ENCODE assay signal across 13 cellular contexts in genomic region chr11:83007477-83007876, GRCh38.
A peak's percentile ranks its signal among the peaks of the same experiment; 100 is the strongest.
DNase-seq lines count a peak whose midpoint lies in the region; FAIRE-seq and TF ChIP-seq lines count a peak whose summit lies in the region.
"Had no signal": no experiment of that assay in that cellular context is flagged by ENCODE, and none has a peak within 500 bp of the region (broad histone marks: within the 10 kb centered on the region; RNA-seq: fewer than 3 reads in every experiment).

No MANE protein-coding gene starts in this region.

- no peak for FAIRE-seq in H54 (lab: Jason Lieb, UNC)

- TF ChIP-seq CTCF in dorsolateral prefrontal cortex (IDR thresholded peaks at IDR 0.05 in 54 of 56, conservative IDR thresholded peaks at IDR 0.05 in 2 of 56; ENCODE audit: low read depth in 1 of 56, partially characterized antibody in 56 of 56) = no peak

- H3K27me3 ChIP-seq in dorsolateral prefrontal cortex = no peaks in the 10 kb centered on the region

- H3K27ac Mint-ChIP-seq in T-helper 2 cell treated with Interferon-gamma antibody and Interleukin-4, amounts not matched to agents 5 μg/mL and 100 μg/mL, for 36 hours = no peak overlapping the region
- H3K27ac Mint-ChIP-seq in activated T-helper 1 cell treated with anti-CD3 and anti-CD28 coated beads, Interleukin-12 subunit alpha, Interleukin-12 subunit beta, Interleukin-2, Interleukin-4 antibody, amounts not matched to agents 30 ng/mL and 10 ng/mL and 1 ng/mL, durations not matched to agents 14 hours and 24 hours and 36 hours = no peak overlapping the region

- peak overlapping the region in 9 of 59 donors; percentile 1 to 23 (median 8) for H3K4me3 ChIP-seq in dorsolateral prefrontal cortex

- H3K4me1 Mint-ChIP-seq in T-helper 2 cell treated with Interferon-gamma antibody and Interleukin-4, amounts not matched to agents 5 μg/mL and 100 μg/mL, for 36 hours (ENCODE audit: low read depth) = peaks cover 41% of the 10 kb centered on the region
- H3K4me1 Mint-ChIP-seq in activated T-helper 1 cell treated with anti-CD3 and anti-CD28 coated beads, Interleukin-12 subunit alpha, Interleukin-12 subunit beta, Interleukin-2, Interleukin-4 antibody, amounts not matched to agents 30 ng/mL and 10 ng/mL and 1 ng/mL, durations not matched to agents 14 hours and 24 hours and 36 hours (ENCODE audit: low read depth) = peaks cover 57% of the 10 kb centered on the region

- no peaks in the 10 kb centered on the region for H3K27me3 Mint-ChIP-seq in T-helper 2 cell treated with Interferon-gamma antibody and Interleukin-4, amounts not matched to agents 5 μg/mL and 100 μg/mL, for 36 hours (ENCODE audit: low read depth)
- no peaks in the 10 kb centered on the region for H3K27me3 Mint-ChIP-seq in activated T-helper 1 cell treated with anti-CD3 and anti-CD28 coated beads, Interleukin-12 subunit alpha, Interleukin-12 subunit beta, Interleukin-2, Interleukin-4 antibody, amounts not matched to agents 30 ng/mL and 10 ng/mL and 1 ng/mL, durations not matched to agents 14 hours and 24 hours and 36 hours (ENCODE audit: insufficient read depth)
- H3K27me3 Mint-ChIP-seq: stimulated activated naive CD8-positive, alpha-beta T cell treated with anti-CD3 and anti-CD28 coated beads, Interleukin-15, Interleukin-2, amounts not matched to agents 100 ng/mL and 50 ng/mL, for 24 hours had no signal

- no peak for DNase-seq in T-helper 2 cell treated with Interferon-gamma antibody and Interleukin-4, amounts not matched to agents 5 μg/mL and 100 μg/mL, for 36 hours (ENCODE audit: low spot score)
- DNase-seq in T-helper 2 cell = no peak
- DNase-seq in NCI-H2081 treated with DMSO at 0.1 percent for 48 hours (lab: John Stamatoyannopoulos, UW) = peak; percentile 52
- DNase-seq in dorsolateral prefrontal cortex = no peak
- no peak for DNase-seq in substantia nigra (lab: John Stamatoyannopoulos, UW)
- no peak for DNase-seq in activated T-helper 1 cell treated with anti-CD3 and anti-CD28 coated beads, Interleukin-12 subunit alpha, Interleukin-12 subunit beta, Interleukin-2, Interleukin-4 antibody, amounts not matched to agents 30 ng/mL and 10 ng/mL and 1 ng/mL, durations not matched to agents 14 hours and 24 hours and 36 hours (ENCODE audit: low spot score)
- DNase-seq in MV-4-11 (lab: John Stamatoyannopoulos, UW) = no peak
- DNase-seq in H54 (ENCODE audit: insufficient read length, low spot score) = no peak
- DNase-seq: activated CD4-positive, alpha-beta T cell treated with anti-CD3 and anti-CD28 coated beads for 4 hours; activated naive CD4-positive, alpha-beta T cell treated with anti-CD3 and anti-CD28 coated beads, Interleukin-2, amount 50 U/mL, for 16 hours; GDM1; NCI-H1048 had no signal

- TF ChIP-seq POLR2A in H54 (IDR thresholded peaks at IDR 0.05; ENCODE audit: low read depth, low read length) = no peak

- peak overlapping the region; percentile 16 for H3K4me3 Mint-ChIP-seq in T-helper 2 cell treated with Interferon-gamma antibody and Interleukin-4, amounts not matched to agents 5 μg/mL and 100 μg/mL, for 36 hours
- H3K4me3 Mint-ChIP-seq in activated T-helper 1 cell treated with anti-CD3 and anti-CD28 coated beads, Interleukin-12 subunit alpha, Interleukin-12 subunit beta, Interleukin-2, Interleukin-4 antibody, amounts not matched to agents 30 ng/mL and 10 ng/mL and 1 ng/mL, durations not matched to agents 14 hours and 24 hours and 36 hours = no peak overlapping the region

- intact Hi-C loops in dorsolateral prefrontal cortex (cut with DNase I) = no loop called here
- intact Hi-C loops in activated T-helper 1 cell treated with anti-CD3 and anti-CD28 coated beads, Interleukin-12 subunit alpha, Interleukin-12 subunit beta, Interleukin-2, Interleukin-4 antibody, amounts not matched to agents 30 ng/mL and 10 ng/mL and 1 ng/mL, durations not matched to agents 14 hours and 24 hours and 36 hours (cut with micrococcal nuclease) = loop anchor here (1.0 to 5.0 kb wide), 4 partner anchors 55 to 185 kb away; partner anchors contain the start of genes ANKRD42, DDIAS, PRCP and RAB30

- peaks cover 2% of the 10 kb centered on the region for H3K36me3 Mint-ChIP-seq in T-helper 2 cell treated with Interferon-gamma antibody and Interleukin-4, amounts not matched to agents 5 μg/mL and 100 μg/mL, for 36 hours (ENCODE audit: low read depth)
- H3K36me3 Mint-ChIP-seq in activated T-helper 1 cell treated with anti-CD3 and anti-CD28 coated beads, Interleukin-12 subunit alpha, Interleukin-12 subunit beta, Interleukin-2, Interleukin-4 antibody, amounts not matched to agents 30 ng/mL and 10 ng/mL and 1 ng/mL, durations not matched to agents 14 hours and 24 hours and 36 hours (ENCODE audit: low read depth) = peaks cover 14% of the 10 kb centered on the region

- peak overlapping the region; percentile 22 to 98 (median 90) for H3K27ac ChIP-seq in dorsolateral prefrontal cortex
- H3K27ac ChIP-seq in substantia nigra (ENCODE audit: low read depth, low read length, poor library complexity, severe bottlenecking) = peak overlapping the region; percentile 87

- no peaks in the 10 kb centered on the region for H3K9me3 Mint-ChIP-seq in T-helper 2 cell treated with Interferon-gamma antibody and Interleukin-4, amounts not matched to agents 5 μg/mL and 100 μg/mL, for 36 hours
- no peaks in the 10 kb centered on the region for H3K9me3 Mint-ChIP-seq in activated T-helper 1 cell treated with anti-CD3 and anti-CD28 coated beads, Interleukin-12 subunit alpha, Interleukin-12 subunit beta, Interleukin-2, Interleukin-4 antibody, amounts not matched to agents 30 ng/mL and 10 ng/mL and 1 ng/mL, durations not matched to agents 14 hours and 24 hours and 36 hours
- H3K9me3 Mint-ChIP-seq: stimulated activated naive CD8-positive, alpha-beta T cell treated with anti-CD3 and anti-CD28 coated beads, Interleukin-15, Interleukin-2, amounts not matched to agents 100 ng/mL and 50 ng/mL, for 24 hours had no signal
